24 cellular contexts compared by ENCODE assay signal in genomic region chr1:30867537-30867936, GRCh38. TPM values are rescaled to one million over a fixed set of nuclear protein-coding genes. Genes with fewer than 3 reads are reported as not detected.
"Had no signal": no experiment of that assay in that cellular context is flagged by ENCODE, and none has a peak within 500 bp of the region (broad histone marks: within the 10 kb centered on the region; RNA-seq: fewer than 3 reads in every experiment).

No MANE protein-coding gene starts in this region.

- H3K27ac ChIP-seq: coronary artery, dorsolateral prefrontal cortex, esophagus muscularis mucosa, foreskin keratinocyte, gastroesophageal sphincter, heart left ventricle, hepatocyte, left lung, lower lobe of right lung had no signal

- ATAC-seq: foreskin keratinocyte, gastroesophageal sphincter, heart left ventricle, left cardiac atrium, left lung, left ventricle myocardium superior, lower lobe of right lung, mucosa of descending colon had no signal

- H3K4me1 ChIP-seq: esophagus muscularis mucosa, foreskin keratinocyte, gastroesophageal sphincter, heart left ventricle, left lung, lower lobe of right lung had no signal

- H3K79me2 ChIP-seq: hepatocyte had no signal

- H3K9me3 ChIP-seq: left lung, lower lobe of right lung, mucosa of descending colon had no signal

- H3K4me2 ChIP-seq: hepatocyte had no signal

- H3K27me3 ChIP-seq: dorsolateral prefrontal cortex, esophagus muscularis mucosa, foreskin keratinocyte, gastroesophageal sphincter, heart left ventricle, hepatocyte had no signal

- H2AFZ ChIP-seq: hepatocyte had no signal

- DNase-seq: dermis blood vessel endothelial cell; dorsolateral prefrontal cortex; effector CD4-positive, alpha-beta T cell; effector memory CD4-positive, alpha-beta T cell; foreskin keratinocyte; hypothalamus; immature natural killer cell; islet precursor cell; kidney glomerular epithelial cell; left cardiac atrium; left lung; left ventricle myocardium superior; lower lobe of right lung; mesenchymal stem cell; mucosa of descending colon had no signal

- H3K4me3 ChIP-seq: coronary artery, dorsolateral prefrontal cortex, esophagus muscularis mucosa, gastroesophageal sphincter, heart left ventricle, hepatocyte, left lung, lower lobe of right lung, mucosa of descending colon had no signal

- H3K36me3 ChIP-seq: lower lobe of right lung had no signal

- FAIRE-seq: colon, endothelial cell of umbilical vein, frontal cortex, kidney had no signal

RNA-seq across cellular contexts. Expression of gene SDC3, which starts 41.0 kb away (rescaled TPM):
- polyA plus RNA-seq: immature natural killer cell had no signal
